1 cellular context compared by ENCODE assay signal in the genomic region with DNA sequence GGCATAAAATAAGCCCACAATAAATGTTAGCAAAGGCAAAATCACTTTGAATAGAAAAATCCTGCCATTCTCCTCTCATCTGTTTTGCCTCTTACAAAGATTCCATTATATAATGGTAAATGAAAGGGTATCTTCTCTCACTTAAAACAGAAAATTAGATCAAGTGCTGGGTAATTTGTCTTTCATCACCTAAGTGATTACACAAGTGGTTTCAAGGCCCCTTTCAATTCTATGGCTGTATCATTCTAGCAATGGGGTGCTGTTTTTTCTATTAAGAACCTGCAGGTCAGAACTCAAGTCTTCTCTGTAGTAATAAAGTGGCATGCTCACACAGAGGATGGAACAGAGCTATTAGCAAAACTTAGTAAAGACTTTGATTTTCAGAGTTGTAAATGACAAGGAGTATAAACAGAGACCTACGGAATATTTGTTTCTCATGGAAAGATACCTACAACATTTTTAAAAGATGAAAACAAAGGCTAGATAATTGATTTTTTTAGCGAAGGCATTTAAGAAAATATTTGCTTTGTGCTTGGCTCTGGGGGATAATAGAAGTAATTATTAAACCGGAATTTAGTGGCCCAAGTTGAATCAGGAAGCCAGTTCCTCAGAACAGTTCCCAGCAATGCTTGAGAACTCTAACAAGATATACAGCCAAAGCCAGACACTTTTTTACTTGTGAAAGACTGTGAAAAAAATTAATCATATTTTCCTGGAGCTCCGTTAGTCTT.
TF ChIP-seq lines count a peak whose summit lies in the region.

No MANE protein-coding gene starts in this region.

TF ChIP-seq in HepG2, 621 proteins besides CTCF, POLR2A, EP300 and RAD21 (continued from another document and continues in another):
- TF ChIP-seq STAT6 (CRISPR knock-in tag; IDR thresholded peaks at IDR 0.05; ENCODE audit: borderline replicate concordance): no peak
- no peak for TF ChIP-seq ZNF589 (CRISPR knock-in tag; conservative IDR thresholded peaks at IDR 0.05)
- no peak for TF ChIP-seq TBL1XR1 (IDR thresholded peaks at IDR 0.05; ENCODE audit: borderline replicate concordance, low read length, partially characterized antibody)
- TF ChIP-seq, protein P1, sequence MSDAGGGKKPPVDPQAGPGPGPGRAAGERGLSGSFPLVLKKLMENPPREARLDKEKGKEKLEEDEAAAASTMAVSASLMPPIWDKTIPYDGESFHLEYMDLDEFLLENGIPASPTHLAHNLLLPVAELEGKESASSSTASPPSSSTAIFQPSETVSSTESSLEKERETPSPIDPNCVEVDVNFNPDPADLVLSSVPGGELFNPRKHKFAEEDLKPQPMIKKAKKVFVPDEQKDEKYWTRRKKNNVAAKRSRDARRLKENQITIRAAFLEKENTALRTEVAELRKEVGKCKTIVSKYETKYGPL (CRISPR knock-in tag; IDR thresholded peaks at IDR 0.05): no peak
- TF ChIP-seq, protein P2, sequence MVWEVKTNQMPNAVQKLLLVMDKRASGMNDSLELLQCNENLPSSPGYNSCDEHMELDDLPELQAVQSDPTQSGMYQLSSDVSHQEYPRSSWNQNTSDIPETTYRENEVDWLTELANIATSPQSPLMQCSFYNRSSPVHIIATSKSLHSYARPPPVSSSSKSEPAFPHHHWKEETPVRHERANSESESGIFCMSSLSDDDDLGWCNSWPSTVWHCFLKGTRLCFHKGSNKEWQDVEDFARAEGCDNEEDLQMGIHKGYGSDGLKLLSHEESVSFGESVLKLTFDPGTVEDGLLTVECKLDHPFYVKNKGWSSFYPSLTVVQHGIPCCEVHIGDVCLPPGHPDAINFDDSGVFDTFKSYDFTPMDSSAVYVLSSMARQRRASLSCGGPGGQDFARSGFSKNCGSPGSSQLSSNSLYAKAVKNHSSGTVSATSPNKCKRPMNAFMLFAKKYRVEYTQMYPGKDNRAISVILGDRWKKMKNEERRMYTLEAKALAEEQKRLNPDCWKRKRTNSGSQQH (CRISPR knock-in tag; IDR thresholded peaks at IDR 0.05; ENCODE audit: low read depth): no peak
- no peak for TF ChIP-seq SMARCE1 (IDR thresholded peaks at IDR 0.05; ENCODE audit: borderline replicate concordance)
- 0 out of 2 replicates have a peak, but pooled peaks have one; percentile 23 for TF ChIP-seq TCF7 (IDR thresholded peaks at IDR 0.05; ENCODE audit: low read depth)
- no peak for TF ChIP-seq ZNF850 (CRISPR knock-in tag; conservative IDR thresholded peaks at IDR 0.05)
- no peak for TF ChIP-seq GMEB2 (CRISPR knock-in tag; IDR thresholded peaks at IDR 0.05; ENCODE audit: low read depth)
- peak; percentile 44; the same call in 1 of the 2 replicates for TF ChIP-seq ZBTB25 (CRISPR knock-in tag; IDR thresholded peaks at IDR 0.05)
- TF ChIP-seq ZNF775 (CRISPR knock-in tag; IDR thresholded peaks at IDR 0.05; ENCODE audit: borderline replicate concordance): no peak
- TF ChIP-seq ARNT (IDR thresholded peaks at IDR 0.05): no peak
- TF ChIP-seq TAF15 (IDR thresholded peaks at IDR 0.05; ENCODE audit: low read depth, low read length, poor library complexity, severe bottlenecking): no peak
- no peak for TF ChIP-seq MLX (CRISPR knock-in tag; IDR thresholded peaks at IDR 0.05)
- no peak for TF ChIP-seq PHF8 (CRISPR knock-in tag; IDR thresholded peaks at IDR 0.05)
- no peak for TF ChIP-seq BRCA1 (CRISPR knock-in tag; IDR thresholded peaks at IDR 0.05)
- TF ChIP-seq, protein P3, sequence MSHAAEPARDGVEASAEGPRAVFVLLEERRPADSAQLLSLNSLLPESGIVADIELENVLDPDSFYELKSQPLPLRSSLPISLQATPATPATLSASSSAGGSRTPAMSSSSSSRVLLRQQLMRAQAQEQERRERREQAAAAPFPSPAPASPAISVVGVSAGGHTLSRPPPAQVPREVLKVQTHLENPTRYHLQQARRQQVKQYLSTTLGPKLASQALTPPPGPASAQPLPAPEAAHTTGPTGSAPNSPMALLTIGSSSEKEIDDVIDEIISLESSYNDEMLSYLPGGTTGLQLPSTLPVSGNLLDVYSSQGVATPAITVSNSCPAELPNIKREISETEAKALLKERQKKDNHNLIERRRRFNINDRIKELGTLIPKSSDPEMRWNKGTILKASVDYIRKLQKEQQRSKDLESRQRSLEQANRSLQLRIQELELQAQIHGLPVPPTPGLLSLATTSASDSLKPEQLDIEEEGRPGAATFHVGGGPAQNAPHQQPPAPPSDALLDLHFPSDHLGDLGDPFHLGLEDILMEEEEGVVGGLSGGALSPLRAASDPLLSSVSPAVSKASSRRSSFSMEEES (CRISPR knock-in tag; IDR thresholded peaks at IDR 0.05): no peak
- TF ChIP-seq, protein P4, sequence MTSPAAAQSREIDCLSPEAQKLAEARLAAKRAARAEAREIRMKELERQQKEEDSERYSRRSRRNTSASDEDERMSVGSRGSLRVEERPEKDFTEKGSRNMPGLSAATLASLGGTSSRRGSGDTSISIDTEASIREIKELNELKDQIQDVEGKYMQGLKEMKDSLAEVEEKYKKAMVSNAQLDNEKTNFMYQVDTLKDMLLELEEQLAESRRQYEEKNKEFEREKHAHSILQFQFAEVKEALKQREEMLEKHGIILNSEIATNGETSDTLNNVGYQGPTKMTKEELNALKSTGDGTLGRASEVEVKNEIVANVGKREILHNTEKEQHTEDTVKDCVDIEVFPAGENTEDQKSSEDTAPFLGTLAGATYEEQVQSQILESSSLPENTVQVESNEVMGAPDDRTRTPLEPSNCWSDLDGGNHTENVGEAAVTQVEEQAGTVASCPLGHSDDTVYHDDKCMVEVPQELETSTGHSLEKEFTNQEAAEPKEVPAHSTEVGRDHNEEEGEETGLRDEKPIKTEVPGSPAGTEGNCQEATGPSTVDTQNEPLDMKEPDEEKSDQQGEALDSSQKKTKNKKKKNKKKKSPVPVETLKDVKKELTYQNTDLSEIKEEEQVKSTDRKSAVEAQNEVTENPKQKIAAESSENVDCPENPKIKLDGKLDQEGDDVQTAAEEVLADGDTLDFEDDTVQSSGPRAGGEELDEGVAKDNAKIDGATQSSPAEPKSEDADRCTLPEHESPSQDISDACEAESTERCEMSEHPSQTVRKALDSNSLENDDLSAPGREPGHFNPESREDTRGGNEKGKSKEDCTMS (CRISPR knock-in tag; conservative IDR thresholded peaks at IDR 0.05): no peak
- no peak for TF ChIP-seq NFRKB (IDR thresholded peaks at IDR 0.05)
- no peak for TF ChIP-seq ZNF580 (CRISPR knock-in tag; IDR thresholded peaks at IDR 0.05; ENCODE audit: borderline replicate concordance, low read depth)
- TF ChIP-seq ZNF3 (CRISPR knock-in tag; IDR thresholded peaks at IDR 0.05): no peak
- TF ChIP-seq KDM6A (CRISPR knock-in tag; IDR thresholded peaks at IDR 0.05; ENCODE audit: low read depth): no peak
- TF ChIP-seq, protein P5, sequence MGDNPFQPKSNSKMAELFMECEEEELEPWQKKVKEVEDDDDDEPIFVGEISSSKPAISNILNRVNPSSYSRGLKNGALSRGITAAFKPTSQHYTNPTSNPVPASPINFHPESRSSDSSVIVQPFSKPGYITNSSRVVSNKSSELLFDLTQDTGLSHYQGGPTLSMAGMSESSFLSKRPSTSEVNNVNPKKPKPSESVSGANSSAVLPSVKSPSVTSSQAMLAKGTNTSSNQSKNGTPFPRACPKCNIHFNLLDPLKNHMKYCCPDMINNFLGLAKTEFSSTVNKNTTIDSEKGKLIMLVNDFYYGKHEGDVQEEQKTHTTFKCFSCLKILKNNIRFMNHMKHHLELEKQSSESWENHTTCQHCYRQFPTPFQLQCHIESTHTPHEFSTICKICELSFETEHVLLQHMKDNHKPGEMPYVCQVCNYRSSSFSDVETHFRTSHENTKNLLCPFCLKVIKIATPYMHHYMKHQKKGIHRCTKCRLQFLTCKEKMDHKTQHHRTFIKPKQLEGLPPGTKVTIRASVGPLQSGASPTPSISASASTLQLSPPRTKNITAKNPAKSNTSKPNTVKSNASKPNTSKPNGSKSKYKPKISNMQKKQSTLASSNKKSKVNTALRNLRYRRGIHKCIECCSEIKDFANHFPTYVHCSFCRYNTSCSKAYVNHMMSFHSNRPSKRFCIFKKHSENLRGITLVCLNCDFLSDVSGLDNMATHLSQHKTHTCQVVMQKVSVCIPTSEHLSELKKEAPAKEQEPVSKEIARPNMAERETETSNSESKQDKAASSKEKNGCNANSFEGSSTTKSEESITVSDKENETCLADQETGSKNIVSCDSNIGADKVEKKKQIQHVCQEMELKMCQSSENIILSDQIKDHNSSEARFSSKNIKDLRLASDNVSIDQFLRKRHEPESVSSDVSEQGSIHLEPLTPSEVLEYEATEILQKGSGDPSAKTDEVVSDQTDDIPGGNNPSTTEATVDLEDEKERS (CRISPR knock-in tag; IDR thresholded peaks at IDR 0.05): no peak
- no peak for TF ChIP-seq RFX3 (CRISPR knock-in tag; IDR thresholded peaks at IDR 0.05)
- TF ChIP-seq ZNF670 (CRISPR knock-in tag; IDR thresholded peaks at IDR 0.05; ENCODE audit: borderline replicate concordance): no peak
- TF ChIP-seq, protein P6, sequence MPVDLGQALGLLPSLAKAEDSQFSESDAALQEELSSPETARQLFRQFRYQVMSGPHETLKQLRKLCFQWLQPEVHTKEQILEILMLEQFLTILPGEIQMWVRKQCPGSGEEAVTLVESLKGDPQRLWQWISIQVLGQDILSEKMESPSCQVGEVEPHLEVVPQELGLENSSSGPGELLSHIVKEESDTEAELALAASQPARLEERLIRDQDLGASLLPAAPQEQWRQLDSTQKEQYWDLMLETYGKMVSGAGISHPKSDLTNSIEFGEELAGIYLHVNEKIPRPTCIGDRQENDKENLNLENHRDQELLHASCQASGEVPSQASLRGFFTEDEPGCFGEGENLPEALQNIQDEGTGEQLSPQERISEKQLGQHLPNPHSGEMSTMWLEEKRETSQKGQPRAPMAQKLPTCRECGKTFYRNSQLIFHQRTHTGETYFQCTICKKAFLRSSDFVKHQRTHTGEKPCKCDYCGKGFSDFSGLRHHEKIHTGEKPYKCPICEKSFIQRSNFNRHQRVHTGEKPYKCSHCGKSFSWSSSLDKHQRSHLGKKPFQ (CRISPR knock-in tag; IDR thresholded peaks at IDR 0.05; ENCODE audit: insufficient replicate concordance): no peak
- no peak for TF ChIP-seq SP1 (IDR thresholded peaks at IDR 0.05)
- no peak for TF ChIP-seq SP1 (CRISPR knock-in tag; IDR thresholded peaks at IDR 0.05)
- TF ChIP-seq, protein P7, sequence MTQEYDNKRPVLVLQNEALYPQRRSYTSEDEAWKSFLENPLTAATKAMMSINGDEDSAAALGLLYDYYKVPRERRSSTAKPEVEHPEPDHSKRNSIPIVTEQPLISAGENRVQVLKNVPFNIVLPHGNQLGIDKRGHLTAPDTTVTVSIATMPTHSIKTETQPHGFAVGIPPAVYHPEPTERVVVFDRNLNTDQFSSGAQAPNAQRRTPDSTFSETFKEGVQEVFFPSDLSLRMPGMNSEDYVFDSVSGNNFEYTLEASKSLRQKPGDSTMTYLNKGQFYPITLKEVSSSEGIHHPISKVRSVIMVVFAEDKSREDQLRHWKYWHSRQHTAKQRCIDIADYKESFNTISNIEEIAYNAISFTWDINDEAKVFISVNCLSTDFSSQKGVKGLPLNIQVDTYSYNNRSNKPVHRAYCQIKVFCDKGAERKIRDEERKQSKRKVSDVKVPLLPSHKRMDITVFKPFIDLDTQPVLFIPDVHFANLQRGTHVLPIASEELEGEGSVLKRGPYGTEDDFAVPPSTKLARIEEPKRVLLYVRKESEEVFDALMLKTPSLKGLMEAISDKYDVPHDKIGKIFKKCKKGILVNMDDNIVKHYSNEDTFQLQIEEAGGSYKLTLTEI (CRISPR knock-in tag; conservative IDR thresholded peaks at IDR 0.05): no peak
- 0 out of 2 replicates have a peak, but pooled peaks have one; percentile 35 for TF ChIP-seq KLF6 (CRISPR knock-in tag; IDR thresholded peaks at IDR 0.05)
- no peak for TF ChIP-seq PHF20 (CRISPR knock-in tag; IDR thresholded peaks at IDR 0.05)
- peak; percentile 21; the same call in 1 of the 2 replicates for TF ChIP-seq HDAC2 (CRISPR knock-in tag; IDR thresholded peaks at IDR 0.05)
- TF ChIP-seq KDM3A (CRISPR knock-in tag; IDR thresholded peaks at IDR 0.05; ENCODE audit: low read depth): no peak
- TF ChIP-seq ZEB1 (IDR thresholded peaks at IDR 0.05; ENCODE audit: insufficient replicate concordance, low read depth): no peak
- TF ChIP-seq CREM (IDR thresholded peaks at IDR 0.05): peak; percentile 73
- no peak for TF ChIP-seq CREM (CRISPR knock-in tag; IDR thresholded peaks at IDR 0.05)
